Comparison of ENCODE assay signal across 7 cellular contexts in the genomic region with DNA sequence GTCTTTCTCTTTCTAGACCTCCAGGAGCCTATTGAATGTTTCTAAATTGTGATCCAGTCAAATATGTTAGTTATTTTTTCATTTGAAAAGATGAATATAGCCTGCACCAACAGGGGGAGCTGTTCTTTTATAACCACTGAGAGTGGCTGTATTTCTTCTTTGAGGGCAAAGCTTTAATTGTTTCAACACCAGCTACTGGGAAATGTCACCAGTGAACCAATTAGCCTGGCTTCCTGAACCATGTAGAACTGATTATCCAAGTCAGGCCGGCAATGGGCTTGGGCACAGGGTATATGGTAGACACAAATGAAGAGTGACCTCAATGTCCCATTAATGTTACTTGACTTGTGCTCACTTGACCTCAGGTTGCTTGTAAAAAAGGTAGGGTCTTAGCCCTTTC. TPM values are rescaled to one million over a fixed set of nuclear protein-coding genes. Genes with fewer than 3 reads are reported as not detected.
DNase-seq lines count a peak whose midpoint lies in the region; TF ChIP-seq lines count a peak whose summit lies in the region.

No MANE protein-coding gene starts in this region.

- CTCF ChIA-PET in activated CD4-positive, alpha-beta memory T cell treated with anti-CD3 and anti-CD28 coated beads, Interleukin-2, amount 10 ng/mL, durations not matched to agents 7 days and 5 days (lab: Charles Lee) = interaction anchor here (0.7 to 6.0 kb wide), 29 partner anchors 9 to 308 kb away, joined by 3 to 46 read pairs (median 4); partner anchors contain the start of genes DNAJB14, H2AZ1 and TRMT10A

- TF ChIP-seq CTCF in GM12874 (IDR thresholded peaks at IDR 0.05; ENCODE audit: insufficient read depth, low read depth, low read length) (peak; percentile 50), glutamatergic neuron (IDR thresholded peaks at IDR 0.05; ENCODE audit: partially characterized antibody, unreplicated experiment) (peak; percentile 56)

- no peaks in the 10 kb centered on the region for H3K36me3 Mint-ChIP-seq in activated CD4-positive, alpha-beta memory T cell treated with anti-CD3 and anti-CD28 coated beads, Interleukin-2, amount 10 ng/mL, durations not matched to agents 7 days and 5 days (ENCODE audit: low read depth)
- peaks cover 8% of the 10 kb centered on the region for H3K36me3 Mint-ChIP-seq in glutamatergic neuron (ENCODE audit: unreplicated experiment)

- POLR2A ChIA-PET in activated CD4-positive, alpha-beta memory T cell treated with anti-CD3 and anti-CD28 coated beads, Interleukin-2, amount 10 ng/mL, durations not matched to agents 7 days and 5 days (lab: Charles Lee) = interaction anchor here (0.6 to 8.0 kb wide), 5 partner anchors 41 to 1727 kb away, joined by 3 to 105 read pairs (median 4); partner anchors contain the start of genes DNAJB14 and H2AZ1

- DNase-seq in NCI-H1694 (lab: John Stamatoyannopoulos, UW) (peak; percentile 26), glutamatergic neuron (no peak), cerebellum (ENCODE audit: low spot score) (no peak), amygdala (lab: John Stamatoyannopoulos, UW) (no peak)
- peak; percentile 50 for DNase-seq in activated CD4-positive, alpha-beta memory T cell treated with anti-CD3 and anti-CD28 coated beads, Interleukin-2, amount 10 ng/mL, durations not matched to agents 7 days and 5 days
- peak; percentile 15 for DNase-seq in stimulated activated CD8-positive, alpha-beta memory T cell treated with anti-CD3 and anti-CD28 coated beads, Interleukin-12 subunit alpha, Interleukin-12 subunit beta, amount 100 ng/mL, for 1 hour (ENCODE audit: low read depth)

- peaks cover 47% of the 10 kb centered on the region for H3K4me1 Mint-ChIP-seq in activated CD4-positive, alpha-beta memory T cell treated with anti-CD3 and anti-CD28 coated beads, Interleukin-2, amount 10 ng/mL, durations not matched to agents 7 days and 5 days
- H3K4me1 Mint-ChIP-seq in glutamatergic neuron (ENCODE audit: low read depth, unreplicated experiment) = peaks cover 22% of the 10 kb centered on the region

- H3K27me3 Mint-ChIP-seq in activated CD4-positive, alpha-beta memory T cell treated with anti-CD3 and anti-CD28 coated beads, Interleukin-2, amount 10 ng/mL, durations not matched to agents 7 days and 5 days = no peaks in the 10 kb centered on the region
- H3K27me3 Mint-ChIP-seq in glutamatergic neuron (ENCODE audit: unreplicated experiment) = peaks cover 5% of the 10 kb centered on the region

- H3K9me3 Mint-ChIP-seq in activated CD4-positive, alpha-beta memory T cell treated with anti-CD3 and anti-CD28 coated beads, Interleukin-2, amount 10 ng/mL, durations not matched to agents 7 days and 5 days = no peaks in the 10 kb centered on the region
- H3K9me3 Mint-ChIP-seq in glutamatergic neuron (ENCODE audit: unreplicated experiment) = peaks cover 3% of the 10 kb centered on the region

- no peak overlapping the region for H3K27ac Mint-ChIP-seq in activated CD4-positive, alpha-beta memory T cell treated with anti-CD3 and anti-CD28 coated beads, Interleukin-2, amount 10 ng/mL, durations not matched to agents 7 days and 5 days
- H3K27ac Mint-ChIP-seq in glutamatergic neuron (ENCODE audit: unreplicated experiment) = no peak overlapping the region

- no peak overlapping the region for H3K4me3 Mint-ChIP-seq in activated CD4-positive, alpha-beta memory T cell treated with anti-CD3 and anti-CD28 coated beads, Interleukin-2, amount 10 ng/mL, durations not matched to agents 7 days and 5 days
- no peak overlapping the region for H3K4me3 Mint-ChIP-seq in glutamatergic neuron (ENCODE audit: unreplicated experiment)

RNA-seq across cellular contexts. Expression of gene DAPP1, which starts 4.8 kb away (rescaled TPM):
- 10 to 100 TPM; 35.8 to 39.4 TPM for total RNA-seq in activated CD4-positive, alpha-beta memory T cell treated with anti-CD3 and anti-CD28 coated beads, Interleukin-2, amount 10 ng/mL, durations not matched to agents 7 days and 5 days
- total RNA-seq in glutamatergic neuron (ENCODE audit: unreplicated experiment) (not detected), cerebellum (0.73 TPM)

Comparison
In these comparisons a context has a peak if more than half of its experiments do, and no peak if none do; other contexts are left out.
1. DNase-seq: peak in NCI-H1694 (single experiment), activated CD4-positive, alpha-beta memory T cell treated with anti-CD3 and anti-CD28 coated beads, Interleukin-2, amount 10 ng/mL, durations not matched to agents 7 days and 5 days (single experiment) and stimulated activated CD8-positive, alpha-beta memory T cell treated with anti-CD3 and anti-CD28 coated beads, Interleukin-12 subunit alpha, Interleukin-12 subunit beta, amount 100 ng/mL, for 1 hour (single experiment); none in glutamatergic neuron (single experiment), cerebellum (single experiment) and amygdala (0 of 56).
2. RNA of gene DAPP1, which starts 4.8 kb away (total RNA-seq): 35.8 to 39.4 TPM in activated CD4-positive, alpha-beta memory T cell treated with anti-CD3 and anti-CD28 coated beads, Interleukin-2, amount 10 ng/mL, durations not matched to agents 7 days and 5 days; 0.73 TPM in cerebellum (single experiment) and not detected in glutamatergic neuron (single experiment); every median in the first group is over 10 times any median in the second.